ENCODE assay signal across 1 cellular context in genomic region chr16:82111944-82112343, GRCh38.
TF ChIP-seq lines count a peak whose summit lies in the region.

No MANE protein-coding gene starts in this region.

TF ChIP-seq in GM23338, 12 proteins besides CTCF, POLR2A, EP300 and RAD21 (continued from another document):
- TF ChIP-seq ZNF462 (CRISPR knock-in tag; IDR thresholded peaks at IDR 0.05): no peak
- TF ChIP-seq ETS1 (IDR thresholded peaks at IDR 0.05): no peak
- no peak for TF ChIP-seq NANOG (IDR thresholded peaks at IDR 0.05; ENCODE audit: borderline replicate concordance)
- TF ChIP-seq REST (IDR thresholded peaks at IDR 0.05; ENCODE audit: unreplicated experiment): no peak
- no peak for TF ChIP-seq EZH2phosphoT487 (IDR thresholded peaks at IDR 0.05; ENCODE audit: unreplicated experiment)
- TF ChIP-seq POLR2AphosphoS5 (IDR thresholded peaks at IDR 0.05; ENCODE audit: low read depth): no peak
TF ChIP-seq in GM23338: peak in this region for 0.
